19 cellular contexts compared by ENCODE assay signal in the genomic region with DNA sequence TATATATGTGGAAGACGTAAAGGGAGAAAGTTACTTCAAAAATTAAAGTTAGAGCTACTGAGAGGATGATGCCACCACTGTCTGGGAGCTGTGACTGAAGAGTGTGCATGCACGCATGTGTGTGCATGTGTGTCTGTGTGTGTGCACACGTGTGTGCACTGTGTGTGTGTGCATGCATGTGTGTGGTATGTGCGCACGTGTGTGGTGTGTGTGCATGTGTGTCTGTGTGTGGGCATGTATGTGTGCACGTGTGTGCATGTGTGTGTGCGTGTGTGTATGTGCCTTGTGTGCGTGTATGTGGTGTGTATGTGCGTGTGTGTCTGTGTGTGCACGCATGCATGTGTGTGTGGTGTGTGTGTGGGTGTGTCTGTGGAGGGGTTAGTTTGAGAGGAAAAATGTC.
"Had no signal": no experiment of that assay in that cellular context is flagged by ENCODE, and none has a peak within 500 bp of the region (broad histone marks: within the 10 kb centered on the region; RNA-seq: fewer than 3 reads in every experiment).

No MANE protein-coding gene starts in this region.

- ATAC-seq: effector memory CD8-positive, alpha-beta T cell; gastrocnemius medialis; left cardiac atrium; left ventricle myocardium superior had no signal

- H3K27ac Mint-ChIP-seq: dendritic cell treated with granulocyte-macrophage colony-stimulating factor and Interleukin-4, amounts not matched to agents 40 ng/mL and 50 ng/mL, for 4 days; effector memory CD8-positive, alpha-beta T cell; nephron; type B pancreatic cell had no signal

- H3K4me3 Mint-ChIP-seq: dendritic cell treated with granulocyte-macrophage colony-stimulating factor and Interleukin-4, amounts not matched to agents 40 ng/mL and 50 ng/mL, for 4 days; effector memory CD8-positive, alpha-beta T cell; naive B cell; nephron; type B pancreatic cell had no signal

- H3K27ac ChIP-seq: epithelial cell of prostate, esophagus muscularis mucosa, gastrocnemius medialis, uterus had no signal

- FAIRE-seq: colon, kidney, small intestine had no signal

- H3K4me1 Mint-ChIP-seq: naive B cell, nephron had no signal

- DNase-seq: effector memory CD8-positive, alpha-beta T cell; gastrocnemius medialis; kidney; left cardiac atrium; left ventricle myocardium superior; mesendoderm; naive B cell; posterior cingulate gyrus; small intestine; stimulated activated CD4-positive, alpha-beta T cell treated with anti-CD3 and anti-CD28 coated beads, Interleukin-12 subunit alpha, Interleukin-12 subunit beta, amount 100 ng/mL, for 4 hours; stimulated activated naive CD4-positive, alpha-beta T cell treated with Interleukin-2 at 50 U/mL for 16 hours; uterus had no signal

- H3K36me3 Mint-ChIP-seq: naive B cell, type B pancreatic cell had no signal

- H3K27me3 Mint-ChIP-seq: dendritic cell treated with granulocyte-macrophage colony-stimulating factor and Interleukin-4, amounts not matched to agents 40 ng/mL and 50 ng/mL, for 4 days; effector memory CD8-positive, alpha-beta T cell; type B pancreatic cell had no signal

- H3K9me3 ChIP-seq: gastrocnemius medialis, uterus had no signal

- H3K4me3 ChIP-seq: esophagus muscularis mucosa, gastrocnemius medialis, lung, uterus had no signal

- H3K4me1 ChIP-seq: esophagus muscularis mucosa, gastrocnemius medialis, uterus had no signal

- H3K27me3 ChIP-seq: esophagus muscularis mucosa, gastrocnemius medialis, uterus had no signal

- H3K36me3 ChIP-seq: esophagus muscularis mucosa, gastrocnemius medialis, uterus had no signal
